In genomic region chr6:136378888-136379287, GRCh38 we compare ENCODE assay signal across 19 cellular contexts.
DNase-seq lines count a peak whose midpoint lies in the region; ATAC-seq, FAIRE-seq and TF ChIP-seq lines count a peak whose summit lies in the region.
"Had no signal": no experiment of that assay in that cellular context is flagged by ENCODE, and none has a peak within 500 bp of the region (broad histone marks: within the 10 kb centered on the region; RNA-seq: fewer than 3 reads in every experiment).

No MANE protein-coding gene starts in this region.

- H3K4me1 ChIP-seq in IMR-90 (ENCODE audit: control insufficient read depth, insufficient read depth, low read length) = no peaks in the 10 kb centered on the region
- H3K4me1 ChIP-seq in kidney (ENCODE audit: control insufficient read depth in 1 of 2, insufficient read depth in 1 of 2, low read depth in 1 of 2, low read length in 2 of 2) = no peaks in the 10 kb centered on the region
- H3K4me1 ChIP-seq: gastroesophageal sphincter had no signal

- no peak for DNase-seq in AG10803 (ENCODE audit: low read depth)
- DNase-seq in IMR-90 = peak; percentile 5
- no peak for DNase-seq in astrocyte of the spinal cord (ENCODE audit: low read depth, low spot score)
- peak; percentile 5 for DNase-seq in iris pigment epithelial cell (ENCODE audit: low read depth)
- no peak for DNase-seq in kidney
- DNase-seq in activated CD8-positive, alpha-beta memory T cell treated with anti-CD3 and anti-CD28 coated beads for 24 hours = no peak
- DNase-seq in activated naive CD4-positive, alpha-beta T cell treated with anti-CD3 and anti-CD28 coated beads, Interleukin-2, amount 50 U/mL, for 16 hours = no peak
- DNase-seq: activated CD4-positive, alpha-beta T cell treated with anti-CD3 and anti-CD28 coated beads, Interleukin-2, amount 50 U/mL, for 4 hours; aorta; C1 segment of cervical spinal cord; effector CD8-positive, alpha-beta T cell; left cardiac atrium; NCI-H1436; stimulated activated naive B cell treated with anti-CD40 and anti-IgM and Interleukin-4, amounts not matched to agents 10 μg/mL and 1 μg/mL and 100 μg/mL, for 72 hours had no signal

- no peak overlapping the region for H3K23ac ChIP-seq in IMR-90 (ENCODE audit: low read depth, low read length)

- no peak overlapping the region for H3K4me2 ChIP-seq in IMR-90 (ENCODE audit: low read depth, low read length)

- intact Hi-C loops in IMR-90 (cut with micrococcal nuclease) (no loop called here), kidney (cut with DNase I) (no loop called here)

- H3K27ac ChIP-seq in IMR-90 (ENCODE audit: insufficient read depth, low read length) (no peak overlapping the region), kidney (ENCODE audit: low read depth in 2 of 2, low read length in 2 of 2) (no peak overlapping the region)
- H3K27ac ChIP-seq: gastroesophageal sphincter had no signal

- H3K18ac ChIP-seq in IMR-90 (ENCODE audit: low read depth, low read length) = no peak overlapping the region

- H2AK5ac ChIP-seq in IMR-90 (ENCODE audit: low read depth, low read length) = no peak overlapping the region

- H3K14ac ChIP-seq in IMR-90 (replicated peaks; ENCODE audit: low read depth, low read length) = no peak overlapping the region

- no TSS peak for BruUV-seq in IMR-90 (replicated peaks; lab: Mats Ljungman, UMichigan)

- no peak overlapping the region for H4K91ac ChIP-seq in IMR-90 (ENCODE audit: insufficient read depth, low read depth, low read length)

- no peak for TF ChIP-seq RAD21 in IMR-90 (IDR thresholded peaks at IDR 0.05; ENCODE audit: low read length)

- H3K9me3 ChIP-seq in IMR-90 (ENCODE audit: control insufficient read depth, insufficient read depth, low read length) (no peaks in the 10 kb centered on the region), kidney (ENCODE audit: control insufficient read depth in 1 of 2, low read length in 2 of 2) (no peaks in the 10 kb centered on the region)
- H3K9me3 ChIP-seq: gastroesophageal sphincter had no signal

- H4K8ac ChIP-seq in IMR-90 (ENCODE audit: low read depth in 2 of 2, low read length in 2 of 2) = no peak overlapping the region

- no peak overlapping the region for H4K5ac ChIP-seq in IMR-90 (ENCODE audit: low read depth, low read length)

- no peak overlapping the region for H3K4ac ChIP-seq in IMR-90 (ENCODE audit: low read depth, low read length)

- dilution Hi-C loops in IMR-90 (cut with HindIII; ENCODE audit: low sequenced_read_pairs, unreplicated experiment) = no loop called here

- no peak overlapping the region for H3K56ac ChIP-seq in IMR-90 (ENCODE audit: extremely low read depth, insufficient read depth, low read length)

- H3K9ac ChIP-seq in IMR-90 (ENCODE audit: low read depth, low read length) (no peak overlapping the region), kidney (ENCODE audit: low read length in 2 of 2) (no peak overlapping the region)

- H2AK9ac ChIP-seq in IMR-90 (replicated peaks; ENCODE audit: low read depth, low read length, poor library complexity) = no peak overlapping the region

- H3K4me3 ChIP-seq in AG10803 (ENCODE audit: low read length) (no peak overlapping the region), IMR-90 (ENCODE audit: insufficient read depth, low read depth, low read length) (no peak overlapping the region), astrocyte of the spinal cord (ENCODE audit: low read depth, low read length) (no peak overlapping the region), kidney (ENCODE audit: low read length in 2 of 2) (no peak overlapping the region)
- H3K4me3 ChIP-seq: gastroesophageal sphincter had no signal

- no peak overlapping the region for H2BK5ac ChIP-seq in IMR-90 (ENCODE audit: low read depth, low read length, poor library complexity, severe bottlenecking)

- no peaks in the 10 kb centered on the region for H4K20me1 ChIP-seq in IMR-90 (ENCODE audit: insufficient read depth, low read length)

- no peak for FAIRE-seq in kidney (lab: Jason Lieb, UNC)
- FAIRE-seq: GM12891 had no signal

- TF ChIP-seq CTCF in AG10803 (conservative IDR thresholded peaks at IDR 0.05; ENCODE audit: low read length) = peak; percentile 31; the same call in 1 of the 2 replicates
- TF ChIP-seq CTCF in IMR-90 (conservative IDR thresholded peaks at IDR 0.05; ENCODE audit: low read depth, low read length) = peak; percentile 21; the same call in 1 of the 2 replicates
- TF ChIP-seq CTCF in astrocyte of the spinal cord (IDR thresholded peaks at IDR 0.05; ENCODE audit: low read depth, low read length) = peak; percentile 9
- TF ChIP-seq CTCF in kidney (IDR thresholded peaks at IDR 0.05; ENCODE audit: borderline replicate concordance, extremely low read depth, insufficient read depth) = no peak

- CTCF ChIA-PET in IMR-90 (lab: Yijun Ruan, JAX) = interaction anchor here (1.6 kb wide), 1 partner anchor 35 kb away, joined by 4 read pairs; no protein-coding TSS in a partner anchor

- H2BK120ac ChIP-seq in IMR-90 (ENCODE audit: low read depth, low read length) = no peak overlapping the region

- peaks cover 7% of the 10 kb centered on the region; the same call in 1 of the 2 replicates for H3K27me3 ChIP-seq in IMR-90 (ENCODE audit: control insufficient read depth, insufficient read depth, low read length)
- H3K27me3 ChIP-seq: gastroesophageal sphincter had no signal

- no peaks in the 10 kb centered on the region for H3K79me1 ChIP-seq in IMR-90 (ENCODE audit: low read depth in 1 of 2, low read length in 2 of 2)

- TF ChIP-seq POLR2A in IMR-90 (IDR thresholded peaks at IDR 0.05; ENCODE audit: low read depth, low read length) = no peak

- H2BK15ac ChIP-seq in IMR-90 (ENCODE audit: low read depth, low read length) = no peak overlapping the region

- in situ Hi-C loops in IMR-90 (cut with MboI; ENCODE audit: low sequenced_read_pairs) = no loop called here
- in situ Hi-C loops in astrocyte of the spinal cord (cut with HindIII; ENCODE audit: low sequenced_read_pairs) = no loop called here

- H3K36me3 ChIP-seq in IMR-90 (ENCODE audit: control insufficient read depth, insufficient read depth, low read length) (no peaks in the 10 kb centered on the region), kidney (ENCODE audit: control insufficient read depth in 1 of 2, insufficient read depth in 2 of 2, low read length in 2 of 2) (peaks cover 4 to 19% of the 10 kb centered on the region in 2 donors)
- H3K36me3 ChIP-seq: gastroesophageal sphincter had no signal

- no peak overlapping the region for H2AFZ ChIP-seq in IMR-90 (replicated peaks; ENCODE audit: low read length, poor library complexity)

- ATAC-seq in IMR-90 (ENCODE audit: low read depth) (no peak), HG02798 (IDR thresholded peaks at IDR 0.05; ENCODE audit: poor library complexity, unreplicated experiment) (no peak)
- ATAC-seq: gastroesophageal sphincter; left cardiac atrium; natural killer cell treated with Interleukin-12 subunit alpha and Interleukin-12 subunit beta and Interleukin-15 and Interleukin-18, amount 100 ng/mL, for 72 hours; sciatic nerve; stimulated activated naive B cell treated with anti-CD40 and anti-IgM and Interleukin-4, amounts not matched to agents 10 μg/mL and 1 μg/mL and 100 μg/mL, for 72 hours had no signal

- no peak overlapping the region for H2BK20ac ChIP-seq in IMR-90 (ENCODE audit: low read depth, low read length)

- POLR2A ChIA-PET in IMR-90 (lab: Charles Lee; ENCODE audit: unreplicated experiment) = no interaction called here

- H3K9me1 ChIP-seq in IMR-90 (ENCODE audit: insufficient read depth, low read length) = no peaks in the 10 kb centered on the region

TF ChIP-seq in IMR-90, 13 proteins besides CTCF, POLR2A, EP300 and RAD21:
- TF ChIP-seq MAFK (IDR thresholded peaks at IDR 0.05; ENCODE audit: low read depth, low read length) = no peak
- TF ChIP-seq MXI1 (IDR thresholded peaks at IDR 0.05; ENCODE audit: borderline replicate concordance, low read depth, low read length) = no peak
- TF ChIP-seq SMC3 (IDR thresholded peaks at IDR 0.05; ENCODE audit: low read depth, low read length) = no peak
- TF ChIP-seq MAZ (IDR thresholded peaks at IDR 0.05; ENCODE audit: borderline replicate concordance, low read depth, low read length) = no peak
- TF ChIP-seq ELK1 (IDR thresholded peaks at IDR 0.05; ENCODE audit: borderline replicate concordance, low read depth, low read length) = no peak
- no peak for TF ChIP-seq USF2 (IDR thresholded peaks at IDR 0.05; ENCODE audit: low read depth, low read length)
- no peak for TF ChIP-seq RFX5 (IDR thresholded peaks at IDR 0.05; ENCODE audit: low read depth, low read length)
- no peak for TF ChIP-seq CEBPB (IDR thresholded peaks at IDR 0.05; ENCODE audit: low read depth, low read length)
- no peak for TF ChIP-seq NFE2L2 (IDR thresholded peaks at IDR 0.05; ENCODE audit: low read depth, low read length)

Comparison
In these comparisons a context has a peak if more than half of its experiments do, and no peak if none do; other contexts are left out.
1. DNase-seq: peak in IMR-90 (single experiment) and iris pigment epithelial cell (single experiment); none in AG10803 (single experiment), astrocyte of the spinal cord (single experiment), kidney (single experiment), activated CD8-positive, alpha-beta memory T cell treated with anti-CD3 and anti-CD28 coated beads for 24 hours (single experiment) and activated naive CD4-positive, alpha-beta T cell treated with anti-CD3 and anti-CD28 coated beads, Interleukin-2, amount 50 U/mL, for 16 hours (single experiment).